11 cellular contexts compared by ENCODE assay signal in the genomic region with DNA sequence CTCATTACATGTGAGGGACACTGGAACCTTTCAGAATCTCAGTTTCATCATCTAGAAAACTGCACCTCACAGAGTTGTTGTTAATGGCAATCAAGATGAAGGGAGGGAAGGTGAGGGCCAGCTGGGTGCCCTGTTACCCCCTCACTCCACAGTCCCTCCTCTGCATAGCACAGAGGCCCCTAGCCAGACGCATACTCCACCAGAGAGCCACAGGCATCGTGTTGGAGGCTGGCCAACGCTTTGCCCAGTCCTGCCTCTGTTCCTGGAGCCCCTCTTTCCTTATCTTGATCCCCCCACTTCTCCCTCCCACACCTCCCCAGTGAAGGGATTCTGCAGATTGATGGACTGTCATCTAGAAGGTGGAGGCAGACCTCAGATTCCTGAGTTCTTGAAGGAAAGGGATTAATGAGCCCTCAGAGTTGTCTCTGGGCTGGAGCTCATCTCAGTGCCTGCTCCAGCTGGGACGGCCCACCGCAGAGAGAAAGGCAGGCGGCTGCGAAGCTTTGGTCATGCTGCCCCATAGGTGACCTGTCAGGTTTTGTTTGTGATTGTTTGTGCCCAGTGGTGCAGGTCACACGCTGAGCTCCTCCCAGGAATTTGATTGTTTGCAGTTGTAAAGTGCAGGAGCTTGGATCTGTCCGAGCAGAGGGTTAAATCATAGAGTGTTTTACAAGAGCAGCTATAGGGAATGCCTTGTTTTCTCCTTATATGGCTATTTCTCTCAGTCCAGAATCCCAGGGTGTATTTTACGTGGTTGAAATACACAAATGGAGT.
DNase-seq lines count a peak whose midpoint lies in the region; ATAC-seq and TF ChIP-seq lines count a peak whose summit lies in the region.
"Had no signal": no experiment of that assay in that cellular context is flagged by ENCODE, and none has a peak within 500 bp of the region (broad histone marks: within the 10 kb centered on the region; RNA-seq: fewer than 3 reads in every experiment).

No MANE protein-coding gene starts in this region.

- CTCF ChIA-PET in WTC11 (lab: Charles Lee) (interaction anchor here (0.9 to 4.1 kb wide), 13 partner anchors 7 to 385 kb away, joined by 3 to 49 read pairs (median 5); no protein-coding TSS in a partner anchor), mammary epithelial cell (lab: Charles Lee; ENCODE audit: low non-redundant PET) (no interaction called here)

- H3K27ac Mint-ChIP-seq in WTC11: no peak overlapping the region

- no peaks in the 10 kb centered on the region for H4K20me1 ChIP-seq in mammary epithelial cell (ENCODE audit: insufficient read depth, low read length)

- H3K27me3 Mint-ChIP-seq in WTC11 (ENCODE audit: low read depth): no peaks in the 10 kb centered on the region

- ATAC-seq in HG02870 (IDR thresholded peaks at IDR 0.05; ENCODE audit: unreplicated experiment) (peak; percentile 19), WTC11 (peak; percentile 79)

- no peaks in the 10 kb centered on the region for H3K36me3 Mint-ChIP-seq in WTC11

- H3K9me3 ChIP-seq in mammary epithelial cell (replicated peaks; ENCODE audit: insufficient read depth, low read length): no peaks in the 10 kb centered on the region
- H3K9me3 ChIP-seq: heart right ventricle had no signal

- in situ Hi-C loops in mammary epithelial cell (cut with MboI; ENCODE audit: low sequenced_read_pairs in 2 of 2): no loop called here

- H3K79me2 ChIP-seq in mammary epithelial cell (ENCODE audit: insufficient read depth, low read length): no peaks in the 10 kb centered on the region

- H3K27me3 ChIP-seq in mammary epithelial cell (ENCODE audit: insufficient read depth, low read length): no peaks in the 10 kb centered on the region
- H3K27me3 ChIP-seq: heart right ventricle had no signal

- 95% methylated on average over 10 of the region's 10 CpGs for WGBS in mammary epithelial cell (ENCODE audit: low coverage, missing lambda C conversion rate)

- H3K4me3 Mint-ChIP-seq in WTC11: no peak overlapping the region

- H3K4me3 ChIP-seq in mammary epithelial cell (replicated peaks in 1 of 3; ENCODE audit: insufficient read depth in 1 of 3, low read depth in 2 of 3, low read length in 3 of 3): no peak overlapping the region
- H3K4me3 ChIP-seq: heart right ventricle, SK-N-MC had no signal

- no peak for TF ChIP-seq CTCF in WTC11 (IDR thresholded peaks at IDR 0.05)
- no peak for TF ChIP-seq CTCF in mammary epithelial cell (conservative IDR thresholded peaks at IDR 0.05 in 1 of 2, IDR thresholded peaks at IDR 0.05 in 1 of 2; ENCODE audit: extremely low read depth in 1 of 2, insufficient read depth in 1 of 2, low read depth in 1 of 2, low read length in 2 of 2)

- H3K4me1 ChIP-seq in mammary epithelial cell (ENCODE audit: insufficient read depth, low read length): no peaks in the 10 kb centered on the region

- no peaks in the 10 kb centered on the region for H3K36me3 ChIP-seq in mammary epithelial cell (ENCODE audit: insufficient read depth, low read length)
- H3K36me3 ChIP-seq: heart right ventricle had no signal

- BruUV-seq in mammary epithelial cell (replicated peaks; lab: Mats Ljungman, UMichigan): no TSS peak

- no peaks in the 10 kb centered on the region for H3K9me3 Mint-ChIP-seq in WTC11

- POLR2A ChIA-PET in WTC11 (lab: Charles Lee): interaction anchor here (1.1 kb wide), 1 partner anchor 9 kb away, joined by 4 read pairs; no protein-coding TSS in a partner anchor

- no peak overlapping the region for H3K27ac ChIP-seq in mammary epithelial cell (ENCODE audit: insufficient read depth, low read depth, low read length)

- peaks cover 20% of the 10 kb centered on the region for H3K4me1 Mint-ChIP-seq in WTC11

- DNase-seq in WTC11 (ENCODE audit: low spot score): peak; percentile 48
- DNase-seq in islet precursor cell: peak; percentile 74
- peak; percentile 92 for DNase-seq in smooth muscle cell of the brain vasculature (ENCODE audit: low read depth, low spot score)
- DNase-seq in NOMO-1 treated with dmso at 0.1 percent for 144 hours (lab: John Stamatoyannopoulos, UW; ENCODE audit: unreplicated experiment): no peak
- DNase-seq in T-helper 2 cell: no peak
- no peak for DNase-seq in mammary epithelial cell
- DNase-seq: activated CD4-positive, alpha-beta T cell treated with anti-CD3 and anti-CD28 coated beads, Interleukin-2, amount 50 U/mL, for 1 hour; activated naive CD4-positive, alpha-beta T cell had no signal

- intact Hi-C loops in mammary epithelial cell (cut with micrococcal nuclease): loop anchor here (10.0 kb wide), 3 partner anchors 95 to 685 kb away; no protein-coding TSS in a partner anchor

- H3K9ac ChIP-seq in mammary epithelial cell (ENCODE audit: insufficient read depth, low read length): no peak overlapping the region

- dilution Hi-C loops in mammary epithelial cell (cut with HindIII; ENCODE audit: low sequenced_read_pairs): no loop called here

- H2AFZ ChIP-seq in mammary epithelial cell (ENCODE audit: low read depth, low read length): no peak overlapping the region

- no peak overlapping the region for H3K4me2 ChIP-seq in mammary epithelial cell (ENCODE audit: insufficient read depth, low read depth, low read length)

TF ChIP-seq in WTC11, 78 proteins besides CTCF, POLR2A, EP300 and RAD21:
- TF ChIP-seq, protein P1, sequence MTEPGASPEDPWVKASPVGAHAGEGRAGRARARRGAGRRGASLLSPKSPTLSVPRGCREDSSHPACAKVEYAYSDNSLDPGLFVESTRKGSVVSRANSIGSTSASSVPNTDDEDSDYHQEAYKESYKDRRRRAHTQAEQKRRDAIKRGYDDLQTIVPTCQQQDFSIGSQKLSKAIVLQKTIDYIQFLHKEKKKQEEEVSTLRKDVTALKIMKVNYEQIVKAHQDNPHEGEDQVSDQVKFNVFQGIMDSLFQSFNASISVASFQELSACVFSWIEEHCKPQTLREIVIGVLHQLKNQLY (CRISPR knock-in tag; IDR thresholded peaks at IDR 0.05): peak; percentile 54; the same call in 1 of the 2 replicates
- no peak for TF ChIP-seq ZBTB21 (CRISPR knock-in tag; IDR thresholded peaks at IDR 0.05; ENCODE audit: borderline replicate concordance)
- no peak for TF ChIP-seq NFYB (CRISPR knock-in tag; conservative IDR thresholded peaks at IDR 0.05; ENCODE audit: low read depth)
- no peak for TF ChIP-seq GRHL2 (CRISPR knock-in tag; IDR thresholded peaks at IDR 0.05; ENCODE audit: insufficient replicate concordance, severe bottlenecking)
- no peak for TF ChIP-seq TCF7 (CRISPR knock-in tag; IDR thresholded peaks at IDR 0.05; ENCODE audit: low read depth)
- TF ChIP-seq, protein P2, sequence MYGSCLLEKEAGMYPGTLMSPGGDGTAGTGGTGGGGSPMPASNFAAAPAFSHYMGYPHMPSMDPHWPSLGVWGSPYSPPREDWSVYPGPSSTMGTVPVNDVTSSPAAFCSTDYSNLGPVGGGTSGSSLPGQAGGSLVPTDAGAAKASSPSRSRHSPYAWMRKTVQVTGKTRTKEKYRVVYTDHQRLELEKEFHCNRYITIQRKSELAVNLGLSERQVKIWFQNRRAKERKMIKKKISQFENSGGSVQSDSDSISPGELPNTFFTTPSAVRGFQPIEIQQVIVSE (CRISPR knock-in tag; IDR thresholded peaks at IDR 0.05; ENCODE audit: borderline replicate concordance): no peak
- TF ChIP-seq ZNF423 (CRISPR knock-in tag; IDR thresholded peaks at IDR 0.05): peak; percentile 63; the same call in 1 of the 2 replicates

Comparison
In these comparisons a context has a peak if more than half of its experiments do, and no peak if none do; other contexts are left out.
1. DNase-seq: peak in WTC11 (single experiment), islet precursor cell (single experiment) and smooth muscle cell of the brain vasculature (single experiment); none in NOMO-1 treated with dmso at 0.1 percent for 144 hours (single experiment), T-helper 2 cell (0 of 5) and mammary epithelial cell (single experiment).